ENCODE assay signal across 8 cellular contexts in genomic region chr6:42569102-42570028, GRCh38. TPM values are rescaled to one million over a fixed set of nuclear protein-coding genes. Genes with fewer than 3 reads are reported as not detected.
DNase-seq lines count a peak whose midpoint lies in the region; TF ChIP-seq lines count a peak whose summit lies in the region.

No MANE protein-coding gene starts in this region.

- H3K9me3 ChIP-seq in mammary epithelial cell (replicated peaks; ENCODE audit: insufficient read depth, low read length) (no peaks in the 10 kb centered on the region), osteoblast (ENCODE audit: low read depth, low read length) (no peaks in the 10 kb centered on the region)

- no TSS peak for BruUV-seq in mammary epithelial cell (replicated peaks; lab: Mats Ljungman, UMichigan)

- no peaks in the 10 kb centered on the region for H3K27me3 ChIP-seq in mammary epithelial cell (ENCODE audit: insufficient read depth, low read length)
- H3K27me3 ChIP-seq in osteoblast (ENCODE audit: insufficient read depth, low read length) = no peaks in the 10 kb centered on the region

- H3K4me2 ChIP-seq in mammary epithelial cell (ENCODE audit: insufficient read depth, low read depth, low read length) = peak overlapping the region; percentile 74
- peak overlapping the region; percentile 8 for H3K4me2 ChIP-seq in osteoblast (ENCODE audit: insufficient read depth, low read length)

- H3K4me1 ChIP-seq in mammary epithelial cell (ENCODE audit: insufficient read depth, low read length) = peaks cover 11% of the 10 kb centered on the region
- H3K4me1 ChIP-seq in osteoblast (ENCODE audit: insufficient read depth, low read length) = peaks cover 17% of the 10 kb centered on the region

- H3K36me3 ChIP-seq in mammary epithelial cell (ENCODE audit: insufficient read depth, low read length) (peaks cover 2% of the 10 kb centered on the region), osteoblast (ENCODE audit: insufficient read depth, low read length) (peaks cover 9% of the 10 kb centered on the region)

- CTCF ChIA-PET in mammary epithelial cell (lab: Charles Lee; ENCODE audit: low non-redundant PET) (interaction anchor here (0.8 kb wide), 1 partner anchor 310 kb away, joined by 6 read pairs; the partner anchor contains the start of gene RPL7L1), HEK293T (lab: Yijun Ruan, JAX) (no interaction called here)

- POLR2A ChIA-PET in HEK293T (lab: Yijun Ruan, JAX) = no interaction called here

- no peak for TF ChIP-seq CTCF in NB4 (IDR thresholded peaks at IDR 0.05; ENCODE audit: low read depth, low read length)
- peak in 1 of 2 donors; percentile 10 for TF ChIP-seq CTCF in mammary epithelial cell (conservative IDR thresholded peaks at IDR 0.05 in 1 of 2, IDR thresholded peaks at IDR 0.05 in 1 of 2; ENCODE audit: extremely low read depth in 1 of 2, insufficient read depth in 1 of 2, low read depth in 1 of 2, low read length in 2 of 2)
- peak; percentile 17 for TF ChIP-seq CTCF in osteoblast (IDR thresholded peaks at IDR 0.05; ENCODE audit: extremely low read depth, low read depth, low read length)

- intact Hi-C loops in mammary epithelial cell (cut with micrococcal nuclease) = loop anchor here (5.0 to 10.0 kb wide), 3 partner anchors 175 to 785 kb away; partner anchors contain the start of genes PRICKLE4, RPL7L1, TBCC and TOMM6

- H3K79me2 ChIP-seq in mammary epithelial cell (ENCODE audit: insufficient read depth, low read length) (peaks cover 87% of the 10 kb centered on the region), osteoblast (ENCODE audit: insufficient read depth, low read length) (peaks cover 93% of the 10 kb centered on the region)

- no peak overlapping the region for H2AFZ ChIP-seq in mammary epithelial cell (ENCODE audit: low read depth, low read length)
- no peak overlapping the region for H2AFZ ChIP-seq in osteoblast (ENCODE audit: low read length)

- peak overlapping the region; percentile 1 for H3K4me3 ChIP-seq in NB4 (ENCODE audit: low read depth, low read length)
- peak overlapping the region in 2 of 3 experiments; percentile 10 to 42 for H3K4me3 ChIP-seq in mammary epithelial cell (replicated peaks in 1 of 3; ENCODE audit: insufficient read depth in 1 of 3, low read depth in 2 of 3, low read length in 3 of 3)
- no peak overlapping the region for H3K4me3 ChIP-seq in osteoblast (ENCODE audit: insufficient read depth, low read length)

- dilution Hi-C loops in mammary epithelial cell (cut with HindIII; ENCODE audit: low sequenced_read_pairs) = no loop called here

- peak overlapping the region; percentile 14 for H3K9ac ChIP-seq in mammary epithelial cell (ENCODE audit: insufficient read depth, low read length)

- H4K20me1 ChIP-seq in mammary epithelial cell (ENCODE audit: insufficient read depth, low read length) (no peaks in the 10 kb centered on the region), osteoblast (ENCODE audit: insufficient read depth, low read length) (peaks cover 12% of the 10 kb centered on the region)

- in situ Hi-C loops in mammary epithelial cell (cut with MboI; ENCODE audit: low sequenced_read_pairs in 2 of 2) = no loop called here

- DNase-seq in EH (ENCODE audit: low read depth) (peak; percentile 98), NB4 (ENCODE audit: low read depth) (peak; percentile 73), mammary epithelial cell (peak; percentile 94), osteoblast (ENCODE audit: insufficient read length, low spot score, missing footprints) (peak; percentile 43), HEK293T (ENCODE audit: extremely low spot score) (no peak), NCI-H524 (lab: John Stamatoyannopoulos, UW) (no peak)
- no peak for DNase-seq in stimulated activated naive CD4-positive, alpha-beta T cell treated with Interleukin-2 at 50 U/mL for 16 hours (lab: John Stamatoyannopoulos, UW)
- no peak for DNase-seq in stimulated activated naive CD4-positive, alpha-beta T cell (lab: John Stamatoyannopoulos, UW)

- no peak for TF ChIP-seq POLR2A in NB4 (IDR thresholded peaks at IDR 0.05; ENCODE audit: extremely low read depth, insufficient read length)

- H3K27ac ChIP-seq in mammary epithelial cell (ENCODE audit: insufficient read depth, low read depth, low read length) (peak overlapping the region; percentile 95), osteoblast (ENCODE audit: low read depth, low read length) (peak overlapping the region; percentile 71)

TF ChIP-seq in HEK293T, 16 proteins besides CTCF, POLR2A, EP300 and RAD21:
- TF ChIP-seq PKNOX1 (IDR thresholded peaks at IDR 0.05) (no peak), NFRKB (IDR thresholded peaks at IDR 0.05) (no peak), ARNT (IDR thresholded peaks at IDR 0.05) (no peak), TARDBP (IDR thresholded peaks at IDR 0.05) (no peak), SUZ12 (IDR thresholded peaks at IDR 0.05) (no peak), ELF4 (IDR thresholded peaks at IDR 0.05) (no peak), CTBP1 (IDR thresholded peaks at IDR 0.05; ENCODE audit: borderline replicate concordance) (no peak), ZNF384 (IDR thresholded peaks at IDR 0.05) (no peak), FOXM1 (IDR thresholded peaks at IDR 0.05; ENCODE audit: borderline replicate concordance) (no peak), SP1 (IDR thresholded peaks at IDR 0.05) (no peak), HDGF (IDR thresholded peaks at IDR 0.05; ENCODE audit: borderline replicate concordance) (no peak), FOXK2 (IDR thresholded peaks at IDR 0.05) (no peak), FOXA1 (IDR thresholded peaks at IDR 0.05) (no peak), BHLHE40 (IDR thresholded peaks at IDR 0.05; ENCODE audit: borderline replicate concordance) (no peak), LEF1 (IDR thresholded peaks at IDR 0.05; ENCODE audit: borderline replicate concordance) (no peak)

RNA-seq across cellular contexts. Expression of gene UBR2, which starts 5.5 kb away (rescaled TPM):
- total RNA-seq in mammary epithelial cell (10 to 100 TPM; 23.8 to 31.3 TPM), osteoblast (31.5 and 32.1 TPM in 2 replicates)
- polyA plus RNA-seq in mammary epithelial cell = 8.9 TPM
- polyA minus RNA-seq in mammary epithelial cell = 10.1 TPM

Comparison
In these comparisons a context has a peak if more than half of its experiments do, and no peak if none do; other contexts are left out.
1. DNase-seq: peak in EH (single experiment), NB4 (single experiment), mammary epithelial cell (single experiment) and osteoblast (single experiment); none in stimulated activated naive CD4-positive, alpha-beta T cell treated with Interleukin-2 at 50 U/mL for 16 hours (single experiment), HEK293T (single experiment), NCI-H524 (0 of 2) and stimulated activated naive CD4-positive, alpha-beta T cell (0 of 6).